Comparison of ENCODE assay signal across 17 cellular contexts in genomic region chr9:4541848-4542247, GRCh38. TPM values are rescaled to one million over a fixed set of nuclear protein-coding genes. Genes with fewer than 3 reads are reported as not detected.
DNase-seq lines count a peak whose midpoint lies in the region; ATAC-seq, FAIRE-seq and TF ChIP-seq lines count a peak whose summit lies in the region.
"Had no signal": no experiment of that assay in that cellular context is flagged by ENCODE, and none has a peak within 500 bp of the region (broad histone marks: within the 10 kb centered on the region; RNA-seq: fewer than 3 reads in every experiment).

No MANE protein-coding gene starts in this region.

- H3K14ac ChIP-seq in trophoblast cell (ENCODE audit: low read length): no peak overlapping the region

- H4K8ac ChIP-seq in trophoblast cell (ENCODE audit: low read depth, low read length): no peak overlapping the region

- H3K27me3 ChIP-seq in GM23338 (ENCODE audit: insufficient read depth): no peaks in the 10 kb centered on the region
- H3K27me3 ChIP-seq in astrocyte (ENCODE audit: insufficient read depth, low read length): no peaks in the 10 kb centered on the region
- no peaks in the 10 kb centered on the region for H3K27me3 ChIP-seq in iPS-15b (ENCODE audit: control insufficient read depth, insufficient read depth, low read length)
- no peaks in the 10 kb centered on the region for H3K27me3 ChIP-seq in trophoblast cell (ENCODE audit: insufficient read depth, low read length)
- H3K27me3 ChIP-seq in MG63: no peaks in the 10 kb centered on the region
- H3K27me3 ChIP-seq in HAP-1 (ENCODE audit: low read depth): no peaks in the 10 kb centered on the region

- no peak overlapping the region; the same call in 2 of the 3 replicates for H3K4me3 Mint-ChIP-seq in GM23338
- no peak overlapping the region for H3K4me3 Mint-ChIP-seq in astrocyte (ENCODE audit: unreplicated experiment)
- H3K4me3 Mint-ChIP-seq: CD14-positive monocyte had no signal

- H3F3A ChIP-seq in GM23338 (replicated peaks; ENCODE audit: low read depth): no peaks in the 10 kb centered on the region

- H3K36me3 ChIP-seq in GM23338 (ENCODE audit: insufficient read depth): no peaks in the 10 kb centered on the region
- no peaks in the 10 kb centered on the region for H3K36me3 ChIP-seq in astrocyte (ENCODE audit: insufficient read depth, low read length)
- no peaks in the 10 kb centered on the region for H3K36me3 ChIP-seq in iPS-15b (ENCODE audit: control insufficient read depth, insufficient read depth, low read length)
- peaks cover 2 to 3% of the 10 kb centered on the region in 2 experiments for H3K36me3 ChIP-seq in trophoblast cell (ENCODE audit: control insufficient read depth in 1 of 2, insufficient read depth in 2 of 2, low read length in 2 of 2)
- H3K36me3 ChIP-seq in MG63: no peaks in the 10 kb centered on the region
- H3K36me3 ChIP-seq in HAP-1 (replicated peaks): no peaks in the 10 kb centered on the region

- TF ChIP-seq CTCF in GM23338 (conservative IDR thresholded peaks at IDR 0.05; ENCODE audit: low read depth in 2 of 2) (no peak), astrocyte (IDR thresholded peaks at IDR 0.05; ENCODE audit: insufficient read depth, low read depth, low read length) (no peak)

- in situ Hi-C loops in HAP-1 (cut with MboI; ENCODE audit: low sequenced_read_pairs): no loop called here

- H3K4me2 ChIP-seq in GM23338: peak overlapping the region; percentile 10; the same call in 1 of the 2 replicates
- H3K4me2 ChIP-seq in astrocyte (ENCODE audit: low read length): peak overlapping the region; percentile 1
- no peak overlapping the region for H3K4me2 ChIP-seq in trophoblast cell (ENCODE audit: low read length)
- H3K4me2 ChIP-seq: A549 had no signal

- no peaks in the 10 kb centered on the region for H3K79me2 ChIP-seq in GM23338 (replicated peaks; ENCODE audit: insufficient read depth)
- H3K79me2 ChIP-seq in astrocyte (ENCODE audit: insufficient read depth, low read length): no peaks in the 10 kb centered on the region
- H3K79me2 ChIP-seq in trophoblast cell (ENCODE audit: control insufficient read depth, insufficient read depth, low read length, poor library complexity): no peaks in the 10 kb centered on the region

- H3K4me1 ChIP-seq in GM23338 (ENCODE audit: insufficient read depth) (peaks cover 15% of the 10 kb centered on the region), astrocyte (ENCODE audit: insufficient read depth, low read length) (peaks cover 6% of the 10 kb centered on the region), iPS-15b (ENCODE audit: control insufficient read depth, insufficient read depth, low read length) (peaks cover 3% of the 10 kb centered on the region), trophoblast cell (ENCODE audit: control insufficient read depth in 1 of 2, insufficient read depth in 2 of 2, low read length in 2 of 2) (peaks cover 0 to 6% of the 10 kb centered on the region in 2 experiments), HAP-1 (peaks cover 3% of the 10 kb centered on the region)
- H3K4me1 ChIP-seq: A549 had no signal

- H3K27ac Mint-ChIP-seq in GM23338: peak overlapping the region; percentile 25; the same call in 1 of the 2 replicates
- H3K27ac Mint-ChIP-seq in astrocyte (ENCODE audit: unreplicated experiment): peak overlapping the region; percentile 55
- H3K27ac Mint-ChIP-seq: CD14-positive monocyte had no signal

- H3K18ac ChIP-seq in trophoblast cell (ENCODE audit: low read length): no peak overlapping the region

- H3K9me2 ChIP-seq in GM23338 (ENCODE audit: insufficient read depth): no peaks in the 10 kb centered on the region

- no peak overlapping the region for H4K91ac ChIP-seq in trophoblast cell (ENCODE audit: low read depth, low read length)

- peak overlapping the region; percentile 33; the same call in 1 of the 2 replicates for H3K27ac ChIP-seq in GM23338 (ENCODE audit: low read depth)
- H3K27ac ChIP-seq in astrocyte (ENCODE audit: low read depth, low read length): no peak overlapping the region
- H3K27ac ChIP-seq in trophoblast cell (ENCODE audit: low read depth, low read length): peak overlapping the region; percentile 39
- H3K27ac ChIP-seq: A549 had no signal

- H3K9me3 Mint-ChIP-seq in GM23338 (peaks cover 3% of the 10 kb centered on the region; the same call in 1 of the 3 replicates), astrocyte (ENCODE audit: unreplicated experiment) (no peaks in the 10 kb centered on the region)

- H3K23ac ChIP-seq in trophoblast cell (ENCODE audit: low read length): no peak overlapping the region

- H3K9ac ChIP-seq in astrocyte (ENCODE audit: low read length): no peak overlapping the region
- H3K9ac ChIP-seq in iPS-15b (ENCODE audit: low read depth, low read length): no peak overlapping the region
- no peak overlapping the region for H3K9ac ChIP-seq in trophoblast cell (ENCODE audit: low read length)

- DNase-seq in GM23338 (ENCODE audit: low spot score) (peak; percentile 35), astrocyte (ENCODE audit: low read depth) (no peak), trophoblast cell (no peak), MG63 (no peak), HAP-1 (ENCODE audit: low spot score in 2 of 2) (no peak), NCI-H128 (lab: John Stamatoyannopoulos, UW; ENCODE audit: unreplicated experiment) (no peak)
- DNase-seq: Caco-2, HCEC 1CT, IMR-90, Kasumi-1, NCI-H1436 treated with DMSO at 0.1 percent for 48 hours, NCI-H2081, NCI-H524, SIG-M5 had no signal

- H2AFZ ChIP-seq in GM23338 (no peak overlapping the region), astrocyte (ENCODE audit: low read depth, low read length) (no peak overlapping the region), trophoblast cell (ENCODE audit: insufficient read depth, low read length, poor library complexity) (no peak overlapping the region)

- H2BK5ac ChIP-seq in trophoblast cell (ENCODE audit: low read depth, low read length, poor library complexity): peak overlapping the region; percentile 7

- H3K4me3 ChIP-seq in GM23338 (no peak overlapping the region), astrocyte (ENCODE audit: insufficient read depth, low read depth, low read length) (no peak overlapping the region), iPS-15b (ENCODE audit: low read depth, low read length) (peak overlapping the region; percentile 9), trophoblast cell (ENCODE audit: low read depth, low read length) (no peak overlapping the region), MG63 (no peak overlapping the region), HAP-1 (no peak overlapping the region)
- H3K4me3 ChIP-seq: A549 had no signal

- no peak overlapping the region for H4K12ac ChIP-seq in trophoblast cell (ENCODE audit: low read depth, low read length)

- H3K9me3 ChIP-seq in astrocyte (ENCODE audit: insufficient read depth, low read depth, low read length): no peaks in the 10 kb centered on the region
- H3K9me3 ChIP-seq in iPS-15b (ENCODE audit: control insufficient read depth, insufficient read depth, low read length): no peaks in the 10 kb centered on the region
- peaks cover 8% of the 10 kb centered on the region for H3K9me3 ChIP-seq in trophoblast cell (ENCODE audit: insufficient read depth, low read depth, low read length)
- H3K9me3 ChIP-seq in MG63: no peaks in the 10 kb centered on the region
- no peaks in the 10 kb centered on the region for H3K9me3 ChIP-seq in HAP-1
- H3K9me3 ChIP-seq: A549, Caco-2 had no signal

- no CpG with 5 or more reads among the region's 2 CpGs for WGBS in trophoblast cell (ENCODE audit: extremely low coverage, insufficient coverage, insufficient read length)

- peaks cover 4% of the 10 kb centered on the region; the same call in 2 of the 3 replicates for H3K36me3 Mint-ChIP-seq in GM23338 (ENCODE audit: low read depth)
- peaks cover 2% of the 10 kb centered on the region for H3K36me3 Mint-ChIP-seq in astrocyte (ENCODE audit: low read depth, unreplicated experiment)
- H3K36me3 Mint-ChIP-seq: CD14-positive monocyte had no signal

- ATAC-seq in GM23338: peak; percentile 67
- ATAC-seq: A549 had no signal

- FAIRE-seq in astrocyte (lab: Jason Lieb, UNC): no peak
- FAIRE-seq: A549 had no signal

- H3K4me1 Mint-ChIP-seq in GM23338: peaks cover 16% of the 10 kb centered on the region
- peaks cover 21% of the 10 kb centered on the region for H3K4me1 Mint-ChIP-seq in astrocyte (ENCODE audit: low read depth, unreplicated experiment)
- H3K4me1 Mint-ChIP-seq: CD14-positive monocyte had no signal

- no peak overlapping the region for H2AK5ac ChIP-seq in trophoblast cell (ENCODE audit: low read length)

- no peaks in the 10 kb centered on the region; the same call in 1 of the 2 replicates for H4K20me1 ChIP-seq in GM23338 (replicated peaks; ENCODE audit: insufficient read depth)
- H4K20me1 ChIP-seq in astrocyte (ENCODE audit: insufficient read depth, low read length): no peaks in the 10 kb centered on the region

- peak overlapping the region; percentile 40 for H2BK12ac ChIP-seq in trophoblast cell (ENCODE audit: low read length)

- no peak overlapping the region for H2BK120ac ChIP-seq in trophoblast cell (ENCODE audit: insufficient read depth, low read length, poor library complexity)

- H3K79me1 ChIP-seq in trophoblast cell (ENCODE audit: low read length): no peaks in the 10 kb centered on the region

- no peak overlapping the region for H3K4ac ChIP-seq in trophoblast cell (ENCODE audit: low read depth, low read length)

- H3K27me3 Mint-ChIP-seq in GM23338 (ENCODE audit: insufficient read depth, low read depth, poor library complexity) (peaks cover 4% of the 10 kb centered on the region), astrocyte (ENCODE audit: low read depth, unreplicated experiment) (no peaks in the 10 kb centered on the region)

RNA-seq across cellular contexts. Expression of gene SLC1A1, which starts 51.6 kb away (rescaled TPM):
- total RNA-seq in GM23338 (2014; rRNA removed; shearing (Covaris generic)): 8.2 and 8.8 TPM in 2 replicates
- 3.2 and 3.7 TPM in 2 replicates for polyA plus RNA-seq in GM23338 (2016; fragmentation: Nextera tagmentation; extraction: Ambion mirVana)
- 6.4 and 6.7 TPM in 2 replicates for total RNA-seq in astrocyte
- 0.53 and 0.67 TPM in 2 replicates for polyA plus RNA-seq in trophoblast cell (2013)
- 0.42 and 1.3 TPM in 2 replicates for total RNA-seq in MG63 (2014; rRNA removed; shearing (Covaris generic); ENCODE audit: low replicate concordance)
- polyA plus RNA-seq: CD14-positive monocyte had no signal
